In the genomic region with DNA sequence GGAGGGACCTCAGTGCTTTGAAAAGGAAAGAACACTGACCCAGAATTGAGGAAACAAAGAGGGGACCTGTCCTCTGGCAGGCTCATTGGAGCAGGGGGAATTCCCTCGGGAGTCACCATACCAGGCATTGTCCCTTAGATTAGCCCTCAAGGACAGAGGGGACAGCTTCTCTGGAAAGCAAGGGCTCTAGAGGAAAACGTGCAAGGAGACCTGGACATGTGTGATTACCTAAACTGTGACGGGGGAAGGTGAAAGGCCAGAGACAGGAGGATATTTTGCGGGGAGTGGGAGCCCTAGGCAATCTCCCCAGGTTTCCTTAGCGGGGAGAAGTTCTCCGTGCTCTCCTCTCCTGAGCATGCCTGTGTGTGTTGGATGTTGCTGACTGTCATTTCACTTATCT, we compare ENCODE assay signal across 20 cellular contexts. TPM values are rescaled to one million over a fixed set of nuclear protein-coding genes. Genes with fewer than 3 reads are reported as not detected.
DNase-seq lines count a peak whose midpoint lies in the region; ATAC-seq, FAIRE-seq and TF ChIP-seq lines count a peak whose summit lies in the region.
"Had no signal": no experiment of that assay in that cellular context is flagged by ENCODE, and none has a peak within 500 bp of the region (broad histone marks: within the 10 kb centered on the region; RNA-seq: fewer than 3 reads in every experiment).

No MANE protein-coding gene starts in this region.

- peaks cover 5% of the 10 kb centered on the region for H3K27me3 Mint-ChIP-seq in nephron progenitor cell (ENCODE audit: low read depth, poor library complexity)
- H3K27me3 Mint-ChIP-seq in activated T-cell treated with anti-CD3 and anti-CD28 coated beads, Interleukin-2, amount 50 U/mL, for 4 hours (ENCODE audit: low read depth), result peaks cover 54% of the 10 kb centered on the region
- H3K27me3 Mint-ChIP-seq in activated naive CD4-positive, alpha-beta T cell treated with anti-CD3 and anti-CD28 coated beads for 36 hours (ENCODE audit: low read depth), result peaks cover 19% of the 10 kb centered on the region
- H3K27me3 Mint-ChIP-seq in activated CD4-positive, alpha-beta memory T cell treated with anti-CD3 and anti-CD28 coated beads, Interleukin-2, amount 10 ng/mL, durations not matched to agents 7 days and 5 days, result peaks cover 36% of the 10 kb centered on the region

- no peak for TF ChIP-seq EP300 in K562 (IDR thresholded peaks at IDR 0.05; ENCODE audit: low read length)

- intact Hi-C loops in left ventricle myocardium superior (cut with micrococcal nuclease) (no loop called here), K562 (cut with micrococcal nuclease) (no loop called here)
- intact Hi-C loops in activated naive CD4-positive, alpha-beta T cell treated with anti-CD3 and anti-CD28 coated beads for 36 hours (cut with micrococcal nuclease), result no loop called here

- H2AFZ ChIP-seq in K562 (ENCODE audit: low read depth, low read length), result peak overlapping the region; percentile 23; the same call in 1 of the 2 replicates

- H3K9me1 ChIP-seq in K562 (ENCODE audit: control insufficient read depth, insufficient read depth, low read length), result peaks cover 3% of the 10 kb centered on the region

- 10% methylated on average over 6 of the region's 6 CpGs for WGBS in K562 (ENCODE audit: insufficient coverage, low coverage, missing lambda C conversion rate)

- H3K27ac ChIP-seq in right atrium auricular region (no peak overlapping the region), K562 (ENCODE audit: extremely low read depth, low read depth, low read length) (no peak overlapping the region)
- H3K27ac ChIP-seq: C4-2B, RWPE1, SJCRH30 had no signal

- TF ChIP-seq POLR2A in K562 (conservative IDR thresholded peaks at IDR 0.05), result no peak

- H3K9me3 ChIP-seq in right atrium auricular region (no peaks in the 10 kb centered on the region), K562 (replicated peaks; ENCODE audit: control insufficient read depth, insufficient read depth, low read depth, low read length) (no peaks in the 10 kb centered on the region)
- H3K9me3 ChIP-seq: SJCRH30 had no signal

- H3K4me3 Mint-ChIP-seq in nephron progenitor cell, result peak overlapping the region; percentile 37
- H3K4me3 Mint-ChIP-seq in activated T-cell treated with anti-CD3 and anti-CD28 coated beads, Interleukin-2, amount 50 U/mL, for 4 hours, result no peak overlapping the region
- no peak overlapping the region for H3K4me3 Mint-ChIP-seq in activated naive CD4-positive, alpha-beta T cell treated with anti-CD3 and anti-CD28 coated beads for 36 hours
- H3K4me3 Mint-ChIP-seq in activated CD4-positive, alpha-beta memory T cell treated with anti-CD3 and anti-CD28 coated beads, Interleukin-2, amount 10 ng/mL, durations not matched to agents 7 days and 5 days, result no peak overlapping the region

- no peak overlapping the region for H3K4me3 ChIP-seq in right atrium auricular region
- H3K4me3 ChIP-seq in K562, result no peak overlapping the region
- H3K4me3 ChIP-seq: SJCRH30 had no signal

- no peaks in the 10 kb centered on the region for H3K27me3 ChIP-seq in right atrium auricular region
- H3K27me3 ChIP-seq in K562 (ENCODE audit: control insufficient read depth in 2 of 2, insufficient read depth in 2 of 2, low read length in 2 of 2), result no peaks in the 10 kb centered on the region; a peak in 1 of 5 replicates
- H3K27me3 ChIP-seq: SJCRH30 had no signal

- no peak for FAIRE-seq in K562 (lab: Jason Lieb, UNC)
- FAIRE-seq: H54 had no signal

- no peaks in the 10 kb centered on the region for H4K20me1 ChIP-seq in K562 (replicated peaks; ENCODE audit: control insufficient read depth, insufficient read depth, low read length)

- no peaks in the 10 kb centered on the region for H3K79me2 ChIP-seq in K562 (ENCODE audit: control insufficient read depth, insufficient read depth, low read length)

- ATAC-seq in left ventricle myocardium superior, result peak; percentile 25
- no peak for ATAC-seq in K562
- ATAC-seq in activated T-cell treated with anti-CD3 and anti-CD28 coated beads, Interleukin-2, amount 50 U/mL, for 4 hours, result no peak

- no peaks in the 10 kb centered on the region for H3K9me3 Mint-ChIP-seq in nephron progenitor cell
- no peaks in the 10 kb centered on the region for H3K9me3 Mint-ChIP-seq in activated T-cell treated with anti-CD3 and anti-CD28 coated beads, Interleukin-2, amount 50 U/mL, for 4 hours
- H3K9me3 Mint-ChIP-seq in activated naive CD4-positive, alpha-beta T cell treated with anti-CD3 and anti-CD28 coated beads for 36 hours, result no peaks in the 10 kb centered on the region
- H3K9me3 Mint-ChIP-seq in activated CD4-positive, alpha-beta memory T cell treated with anti-CD3 and anti-CD28 coated beads, Interleukin-2, amount 10 ng/mL, durations not matched to agents 7 days and 5 days, result no peaks in the 10 kb centered on the region

- peak overlapping the region; percentile 99 for H3K27ac Mint-ChIP-seq in nephron progenitor cell
- H3K27ac Mint-ChIP-seq in activated naive CD4-positive, alpha-beta T cell treated with anti-CD3 and anti-CD28 coated beads for 36 hours, result no peak overlapping the region
- H3K27ac Mint-ChIP-seq in activated CD4-positive, alpha-beta memory T cell treated with anti-CD3 and anti-CD28 coated beads, Interleukin-2, amount 10 ng/mL, durations not matched to agents 7 days and 5 days, result no peak overlapping the region

- no peaks in the 10 kb centered on the region for H3K4me1 ChIP-seq in right atrium auricular region
- peaks cover 4 to 18% of the 10 kb centered on the region in 2 experiments; a peak in 4 of 5 replicates for H3K4me1 ChIP-seq in K562 (replicated peaks in 1 of 2; ENCODE audit: control insufficient read depth in 2 of 2, insufficient read depth in 2 of 2, low read length in 2 of 2)

- in situ Hi-C loops in K562 (cut with MboI), result no loop called here

- CTCF ChIA-PET in K562 (lab: Yijun Ruan, JAX; ENCODE audit: low intra/inter-chr PET ratio), result no interaction called here
- CTCF ChIA-PET in activated naive CD4-positive, alpha-beta T cell treated with anti-CD3 and anti-CD28 coated beads for 36 hours (lab: Charles Lee), result interaction anchor here (0.6 kb wide), 1 partner anchor 447 kb away, joined by 4 read pairs; no protein-coding TSS in a partner anchor
- CTCF ChIA-PET in activated CD4-positive, alpha-beta memory T cell treated with anti-CD3 and anti-CD28 coated beads, Interleukin-2, amount 10 ng/mL, durations not matched to agents 7 days and 5 days (lab: Charles Lee), result interaction anchor here (0.9 kb wide), 1 partner anchor 16 kb away, joined by 3 read pairs; no protein-coding TSS in a partner anchor

- DNase-seq in left ventricle myocardium superior, result no peak
- no peak for DNase-seq in right atrium auricular region (ENCODE audit: low spot score)
- DNase-seq in K562 (ENCODE audit: extremely low read depth in 1 of 4, low spot score in 3 of 4), result no peak
- no peak for DNase-seq in nephron progenitor cell
- DNase-seq in iPS-NIHi7 (ENCODE audit: extremely low spot score), result no peak
- DNase-seq in activated T-cell treated with anti-CD3 and anti-CD28 coated beads, Interleukin-2, amount 50 U/mL, for 4 hours, result no peak
- no peak for DNase-seq in activated naive CD4-positive, alpha-beta T cell treated with anti-CD3 and anti-CD28 coated beads for 36 hours
- no peak for DNase-seq in activated CD4-positive, alpha-beta memory T cell treated with anti-CD3 and anti-CD28 coated beads, Interleukin-2, amount 10 ng/mL, durations not matched to agents 7 days and 5 days
- DNase-seq: DMS53; Kasumi-1; NCI-H1105 treated with DMSO at 0.1 percent for 48 hours; NCI-H187 treated with DMSO at 0.1 percent for 48 hours; NCI-H345; NCI-H526 treated with DMSO at 0.1 percent for 48 hours; NK-92 treated with Interleukin-12 subunit alpha and Interleukin-12 subunit beta, amount 100 ng/mL, for 24 hours; OCI-M1; SJCRH30 had no signal

- no peaks in the 10 kb centered on the region for H3K36me3 Mint-ChIP-seq in nephron progenitor cell (ENCODE audit: low read depth)
- H3K36me3 Mint-ChIP-seq in activated T-cell treated with anti-CD3 and anti-CD28 coated beads, Interleukin-2, amount 50 U/mL, for 4 hours (ENCODE audit: insufficient read depth), result no peaks in the 10 kb centered on the region
- H3K36me3 Mint-ChIP-seq in activated naive CD4-positive, alpha-beta T cell treated with anti-CD3 and anti-CD28 coated beads for 36 hours (ENCODE audit: low read depth), result no peaks in the 10 kb centered on the region
- H3K36me3 Mint-ChIP-seq in activated CD4-positive, alpha-beta memory T cell treated with anti-CD3 and anti-CD28 coated beads, Interleukin-2, amount 10 ng/mL, durations not matched to agents 7 days and 5 days (ENCODE audit: low read depth), result no peaks in the 10 kb centered on the region

- H3K4me2 ChIP-seq in K562 (ENCODE audit: insufficient read depth, low read length), result peak overlapping the region; percentile 16; the same call in 1 of the 2 replicates

- no TSS peak for BruUV-seq in K562 (replicated peaks; lab: Mats Ljungman, UMichigan)

- H3K36me3 ChIP-seq in right atrium auricular region (no peaks in the 10 kb centered on the region), K562 (ENCODE audit: control insufficient read depth, insufficient read depth, low read length) (no peaks in the 10 kb centered on the region)
- H3K36me3 ChIP-seq: SJCRH30 had no signal

- no peak overlapping the region; a peak in 1 of 4 replicates for H3K9ac ChIP-seq in K562 (ENCODE audit: insufficient read depth in 1 of 2, low read depth in 2 of 2, low read length in 2 of 2)

- POLR2A ChIA-PET in K562 (lab: Yijun Ruan, JAX), result interaction anchor here (0.6 to 0.8 kb wide), 2 partner anchors 9 to 26 kb away, joined by 3 to 7 read pairs; no protein-coding TSS in a partner anchor
- POLR2A ChIA-PET in activated CD4-positive, alpha-beta memory T cell treated with anti-CD3 and anti-CD28 coated beads, Interleukin-2, amount 10 ng/mL, durations not matched to agents 7 days and 5 days (lab: Charles Lee), result no interaction called here

- TF ChIP-seq CTCF in right atrium auricular region (IDR thresholded peaks at IDR 0.05) (no peak), K562 (IDR thresholded peaks at IDR 0.05 in 2 of 3, conservative IDR thresholded peaks at IDR 0.05 in 1 of 3; ENCODE audit: insufficient read depth in 2 of 3, low read depth in 1 of 3, low read length in 3 of 3) (no peak), nephron progenitor cell (IDR thresholded peaks at IDR 0.05) (no peak)

- TF ChIP-seq RAD21 in K562 (CRISPR knock-in tag; conservative IDR thresholded peaks at IDR 0.05 in 1 of 2, IDR thresholded peaks at IDR 0.05 in 1 of 2), result no peak

- H3K4me1 Mint-ChIP-seq in nephron progenitor cell, result peaks cover 75% of the 10 kb centered on the region
- no peaks in the 10 kb centered on the region for H3K4me1 Mint-ChIP-seq in activated T-cell treated with anti-CD3 and anti-CD28 coated beads, Interleukin-2, amount 50 U/mL, for 4 hours (ENCODE audit: low read depth)
- H3K4me1 Mint-ChIP-seq in activated naive CD4-positive, alpha-beta T cell treated with anti-CD3 and anti-CD28 coated beads for 36 hours (ENCODE audit: low read depth), result no peaks in the 10 kb centered on the region
- peaks cover 3% of the 10 kb centered on the region for H3K4me1 Mint-ChIP-seq in activated CD4-positive, alpha-beta memory T cell treated with anti-CD3 and anti-CD28 coated beads, Interleukin-2, amount 10 ng/mL, durations not matched to agents 7 days and 5 days

RNA-seq across cellular contexts. Expression of gene FZD2, which starts 7.5 kb away (rescaled TPM):
- total RNA-seq in left ventricle myocardium superior (3.1 TPM), right atrium auricular region (1 to 10 TPM; 1.9 to 4.0 TPM), K562 (2014; rRNA removed) (1.1 and 1.2 TPM in 2 replicates), K562 (2014; rRNA removed; fragmentation: Illumina TruSeq; extraction: Trizol) (0.10 and 0.11 TPM in 2 replicates), K562 (2015; rRNA removed; fragmentation: Illumina TruSeq; extraction: Trizol) (0.68 and 1.1 TPM in 2 replicates), K562 (2021) (3.5 and 3.7 TPM in 2 replicates)
- total RNA-seq in K562 (2011; cell fraction: chromatin; rRNA removed; ENCODE audit: low replicate concordance), result 1.3 and 4.1 TPM in 2 replicates
- total RNA-seq in K562 (2011; cell fraction: nucleolus; rRNA removed), result 7.2 and 8.2 TPM in 2 replicates
- 2.8 and 3.5 TPM in 2 replicates for total RNA-seq in K562 (2011; cell fraction: nucleoplasm; rRNA removed)
- polyA plus RNA-seq in K562 (2011; rRNA removed) (1.8 and 3.1 TPM in 2 replicates), K562 (2014; fragmentation: Illumina TruSeq; extraction: Trizol) (0.31 and 1.5 TPM in 2 replicates), K562 (2014; fragmentation: Nextera tagmentation; extraction: Ambion mirVana) (under 1 TPM in 1 of 2 experiments, not detected in 1; 0.03 TPM), K562 (2014; rRNA removed) (2.1 and 4.5 TPM in 2 replicates)
- polyA plus RNA-seq in K562 (2011; cell fraction: cytosol; rRNA removed), result 6.1 and 11.5 TPM in 2 replicates
- polyA plus RNA-seq in K562 (2011; cell fraction: nucleus; rRNA removed), result 4.8 and 5.5 TPM in 2 replicates
- 2.8 and 5.2 TPM in 2 replicates for polyA plus RNA-seq in K562 (2012)
- 1.1 and 2.1 TPM in 2 replicates for polyA minus RNA-seq in K562 (2011; rRNA and poly(A)+ RNA removed)
- 4.9 and 6.1 TPM in 2 replicates for polyA minus RNA-seq in K562 (2011; cell fraction: cytosol; rRNA and poly(A)+ RNA removed)
- polyA minus RNA-seq in K562 (2011; cell fraction: nucleus; rRNA and poly(A)+ RNA removed), result 2.3 and 3.8 TPM in 2 replicates
- under 1 TPM in 1 of 3 donors, not detected in 2; 0.08 TPM for total RNA-seq in activated T-cell treated with anti-CD3 and anti-CD28 coated beads, Interleukin-2, amount 50 U/mL, for 4 hours
- total RNA-seq in activated naive CD4-positive, alpha-beta T cell treated with anti-CD3 and anti-CD28 coated beads for 36 hours, result not detected
- total RNA-seq in activated CD4-positive, alpha-beta memory T cell treated with anti-CD3 and anti-CD28 coated beads, Interleukin-2, amount 10 ng/mL, durations not matched to agents 7 days and 5 days, result under 1 TPM; 0.10 to 0.25 TPM

RNA-seq across cellular contexts. Expression of gene GPATCH8, which starts 46.5 kb away (rescaled TPM):
- total RNA-seq in left ventricle myocardium superior, result 19.8 TPM
- total RNA-seq in right atrium auricular region, result 10 to 100 TPM; 21.3 to 26.4 TPM
- 35.5 and 88.3 TPM in 2 replicates for total RNA-seq in K562 (2011; cell fraction: chromatin; rRNA removed; ENCODE audit: low replicate concordance)
- total RNA-seq in K562 (2011; cell fraction: nucleolus; rRNA removed), result 15.8 and 25.9 TPM in 2 replicates
- 46.9 and 79.0 TPM in 2 replicates for total RNA-seq in K562 (2011; cell fraction: nucleoplasm; rRNA removed)
- 11.6 and 12.5 TPM in 2 replicates for total RNA-seq in K562 (2014; rRNA removed)
- 12.7 and 16.6 TPM in 2 replicates for total RNA-seq in K562 (2014; rRNA removed; fragmentation: Illumina TruSeq; extraction: Trizol)
- total RNA-seq in K562 (2015; rRNA removed; fragmentation: Illumina TruSeq; extraction: Trizol), result 12.9 and 14.1 TPM in 2 replicates
- total RNA-seq in K562 (2021), result 25.6 and 29.6 TPM in 2 replicates
- 10.6 and 17.3 TPM in 2 replicates for polyA plus RNA-seq in K562 (2011; rRNA removed)
- 7.8 and 9.3 TPM in 2 replicates for polyA plus RNA-seq in K562 (2011; cell fraction: cytosol; rRNA removed)
- 17.6 and 18.6 TPM in 2 replicates for polyA plus RNA-seq in K562 (2011; cell fraction: nucleus; rRNA removed)
- 14.7 and 15.0 TPM in 2 replicates for polyA plus RNA-seq in K562 (2012)
- polyA plus RNA-seq in K562 (2014; fragmentation: Illumina TruSeq; extraction: Trizol), result 22.2 and 24.8 TPM in 2 replicates
- 10 to 100 TPM; 12.0 to 13.2 TPM for polyA plus RNA-seq in K562 (2014; fragmentation: Nextera tagmentation; extraction: Ambion mirVana)
- polyA plus RNA-seq in K562 (2014; rRNA removed), result 14.5 and 15.6 TPM in 2 replicates
- 29.9 and 35.0 TPM in 2 replicates for polyA minus RNA-seq in K562 (2011; rRNA and poly(A)+ RNA removed)
- polyA minus RNA-seq in K562 (2011; cell fraction: cytosol; rRNA and poly(A)+ RNA removed), result 12.0 and 17.7 TPM in 2 replicates
- 11.8 and 15.6 TPM in 2 replicates for polyA minus RNA-seq in K562 (2011; cell fraction: nucleus; rRNA and poly(A)+ RNA removed)
- 10 to 100 TPM; 38.2 to 43.3 (median 41.9) TPM for total RNA-seq in activated T-cell treated with anti-CD3 and anti-CD28 coated beads, Interleukin-2, amount 50 U/mL, for 4 hours
- total RNA-seq in activated naive CD4-positive, alpha-beta T cell treated with anti-CD3 and anti-CD28 coated beads for 36 hours, result 10 to 100 TPM; 31.5 to 31.7 TPM
- total RNA-seq in activated CD4-positive, alpha-beta memory T cell treated with anti-CD3 and anti-CD28 coated beads, Interleukin-2, amount 10 ng/mL, durations not matched to agents 7 days and 5 days, result 10 to 100 TPM; 38.7 to 43.0 TPM
